ENCODE assay signal across 8 cellular contexts in the genomic region with DNA sequence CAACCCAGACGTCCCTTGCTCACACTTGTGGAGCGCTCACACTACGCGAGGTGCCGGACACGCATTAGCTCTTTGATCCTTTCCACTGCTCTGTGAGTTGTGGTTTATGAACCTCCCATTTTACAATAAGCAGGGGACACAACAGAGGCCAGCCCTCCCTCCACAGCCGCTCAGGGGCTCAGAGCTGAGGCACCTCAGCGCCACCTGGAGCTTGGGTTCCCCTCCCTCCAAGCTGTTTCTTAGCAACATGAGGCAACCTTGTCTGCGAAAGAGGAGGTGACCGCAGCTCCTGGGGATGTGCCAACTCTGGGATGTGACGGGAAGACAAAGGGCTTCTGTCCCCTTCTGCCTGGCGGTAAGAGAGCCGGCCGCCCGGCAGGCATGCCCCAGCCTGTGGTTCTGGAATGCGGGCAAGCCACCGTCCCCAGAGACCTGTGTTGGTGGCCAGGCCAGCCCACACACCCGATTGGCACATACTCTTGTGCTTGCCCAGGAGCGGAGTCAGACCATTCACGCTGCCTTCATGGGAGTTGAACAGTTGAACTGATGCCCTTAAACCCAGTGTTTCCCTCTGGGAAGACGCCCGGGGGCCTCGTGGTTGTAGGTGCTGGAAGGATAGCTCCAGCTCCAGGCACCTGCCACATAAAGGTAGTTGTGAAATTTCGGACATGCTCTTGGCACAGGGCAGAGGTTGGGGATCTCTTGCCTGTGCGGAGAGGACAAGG. TPM values are rescaled to one million over a fixed set of nuclear protein-coding genes. Genes with fewer than 3 reads are reported as not detected.
DNase-seq lines count a peak whose midpoint lies in the region; ATAC-seq, FAIRE-seq and TF ChIP-seq lines count a peak whose summit lies in the region.

No MANE protein-coding gene starts in this region.

- CTCF ChIA-PET in CD4-positive, alpha-beta memory T cell (lab: Charles Lee; ENCODE audit: partially characterized antibody) = interaction anchor here (0.7 to 8.4 kb wide), 15 partner anchors 9 to 90 kb away, joined by 3 to 92 read pairs (median 6); partner anchors contain the start of gene RBM38
- CTCF ChIA-PET in K562 (lab: Yijun Ruan, JAX; ENCODE audit: low intra/inter-chr PET ratio) = no interaction called here

- no peaks in the 10 kb centered on the region for H3K27me3 ChIP-seq in CD4-positive, alpha-beta memory T cell (ENCODE audit: insufficient read depth, low read length)
- H3K27me3 ChIP-seq in OCI-LY3 (ENCODE audit: low read depth, low read length) (peaks cover 21% of the 10 kb centered on the region), K562 (ENCODE audit: control insufficient read depth in 2 of 2, insufficient read depth in 2 of 2, low read length in 2 of 2) (no peaks in the 10 kb centered on the region), layer of hippocampus (ENCODE audit: control insufficient read depth, insufficient read depth, low read length) (no peaks in the 10 kb centered on the region), upper lobe of left lung (no peaks in the 10 kb centered on the region)

- POLR2A ChIA-PET in CD4-positive, alpha-beta memory T cell (lab: Charles Lee; ENCODE audit: partially characterized antibody) = interaction anchor here (0.7 to 7.0 kb wide), 6 partner anchors 28 to 52 kb away, joined by 3 to 117 read pairs (median 4); partner anchors contain the start of gene RBM38
- POLR2A ChIA-PET in K562 (lab: Yijun Ruan, JAX) = interaction anchor here (0.5 to 1.1 kb wide), 4 partner anchors 13 to 124 kb away, joined by 3 to 6 read pairs (median 3); partner anchors contain the start of gene RBM38

- H3K36me3 ChIP-seq in CD4-positive, alpha-beta memory T cell (ENCODE audit: insufficient read depth, low read length) = no peaks in the 10 kb centered on the region
- H3K36me3 ChIP-seq in OCI-LY3 (replicated peaks; ENCODE audit: low read depth, low read length) = no peaks in the 10 kb centered on the region
- H3K36me3 ChIP-seq in K562 (ENCODE audit: control insufficient read depth, insufficient read depth, low read length) = no peaks in the 10 kb centered on the region
- no peaks in the 10 kb centered on the region for H3K36me3 ChIP-seq in upper lobe of left lung

- no peak for TF ChIP-seq EP300 in K562 (IDR thresholded peaks at IDR 0.05; ENCODE audit: low read length)
- no peak for TF ChIP-seq EP300 in upper lobe of left lung (IDR thresholded peaks at IDR 0.05)

- in situ Hi-C loops in K562 (cut with MboI) = no loop called here

- H3K27ac ChIP-seq in CD4-positive, alpha-beta memory T cell (ENCODE audit: low read depth, low read length) = no peak overlapping the region
- no peak overlapping the region for H3K27ac ChIP-seq in OCI-LY3 (ENCODE audit: low read length)
- H3K27ac ChIP-seq in K562 (ENCODE audit: extremely low read depth, low read depth, low read length) = no peak overlapping the region
- peak overlapping the region; percentile 22 for H3K27ac ChIP-seq in layer of hippocampus (ENCODE audit: low read depth, low read length)
- peak overlapping the region; percentile 26 to 80 (median 67) for H3K27ac ChIP-seq in upper lobe of left lung

- intact Hi-C loops in CD4-positive, alpha-beta memory T cell (cut with micrococcal nuclease) = loop anchor here (1.0 kb wide), 1 partner anchor 53 kb away; no protein-coding TSS in a partner anchor
- intact Hi-C loops in K562 (cut with micrococcal nuclease) = no loop called here

- no peak overlapping the region for H3K4me3 ChIP-seq in CD4-positive, alpha-beta memory T cell (ENCODE audit: low read length in 2 of 2)
- no peak overlapping the region; the same call in 1 of the 2 replicates for H3K4me3 ChIP-seq in Jurkat, Clone E6-1 (ENCODE audit: low read length)
- H3K4me3 ChIP-seq in OCI-LY3 (ENCODE audit: low read length) (no peak overlapping the region), K562 (no peak overlapping the region), upper lobe of left lung (no peak overlapping the region)

- TF ChIP-seq POLR2A in K562 (conservative IDR thresholded peaks at IDR 0.05) (no peak), upper lobe of left lung (IDR thresholded peaks at IDR 0.05) (no peak)

- FAIRE-seq in K562 (lab: Jason Lieb, UNC) = no peak

- no peaks in the 10 kb centered on the region for H3K9me3 ChIP-seq in CD4-positive, alpha-beta memory T cell (ENCODE audit: control insufficient read depth in 1 of 2, low read length in 2 of 2)
- H3K9me3 ChIP-seq in OCI-LY3 (ENCODE audit: insufficient read depth, low read length) (no peaks in the 10 kb centered on the region), K562 (replicated peaks; ENCODE audit: control insufficient read depth, insufficient read depth, low read depth, low read length) (no peaks in the 10 kb centered on the region), upper lobe of left lung (no peaks in the 10 kb centered on the region)

- peak overlapping the region in 7 of 8 donors; percentile 36 to 83 (median 61) for H3K4me3 Mint-ChIP-seq in CD4-positive, alpha-beta memory T cell

- TF ChIP-seq CTCF in OCI-LY3 (IDR thresholded peaks at IDR 0.05; ENCODE audit: low read depth, low read length) (peak; percentile 31; the same call in 1 of the 2 replicates), K562 (IDR thresholded peaks at IDR 0.05 in 2 of 3, conservative IDR thresholded peaks at IDR 0.05 in 1 of 3; ENCODE audit: insufficient read depth in 2 of 3, low read depth in 1 of 3, low read length in 3 of 3) (peak; percentile 26 to 37 (median 28); a peak in 4 of 6 replicates), upper lobe of left lung (IDR thresholded peaks at IDR 0.05) (no peak)

- BruUV-seq in K562 (replicated peaks; lab: Mats Ljungman, UMichigan) = no TSS peak

- H3K9me3 Mint-ChIP-seq in CD4-positive, alpha-beta memory T cell = no peaks in the 10 kb centered on the region

- H3K4me1 ChIP-seq in CD4-positive, alpha-beta memory T cell (ENCODE audit: insufficient read depth, low read length) = peaks cover 59% of the 10 kb centered on the region
- H3K4me1 ChIP-seq in OCI-LY3 (ENCODE audit: low read length) (peaks cover 24% of the 10 kb centered on the region), K562 (replicated peaks in 1 of 2; ENCODE audit: control insufficient read depth in 2 of 2, insufficient read depth in 2 of 2, low read length in 2 of 2) (peaks cover 42 to 43% of the 10 kb centered on the region in 2 experiments), upper lobe of left lung (peaks cover 30 to 62% (median 52%) of the 10 kb centered on the region in 4 donors)

- H2AFZ ChIP-seq in OCI-LY3 (ENCODE audit: low read depth, low read length) (no peak overlapping the region), K562 (ENCODE audit: low read depth, low read length) (peak overlapping the region; percentile 72)

- no peaks in the 10 kb centered on the region for H3K9me1 ChIP-seq in K562 (ENCODE audit: control insufficient read depth, insufficient read depth, low read length)

- H3K9ac ChIP-seq in OCI-LY3 (ENCODE audit: low read length) (no peak overlapping the region), K562 (ENCODE audit: insufficient read depth in 1 of 2, low read depth in 2 of 2, low read length in 2 of 2) (no peak overlapping the region; a peak in 1 of 4 replicates)

- no peaks in the 10 kb centered on the region for H3K27me3 Mint-ChIP-seq in CD4-positive, alpha-beta memory T cell

- no peaks in the 10 kb centered on the region for H3K36me3 Mint-ChIP-seq in CD4-positive, alpha-beta memory T cell

- peak overlapping the region; percentile 35 to 86 (median 76) for H3K27ac Mint-ChIP-seq in CD4-positive, alpha-beta memory T cell

- H4K20me1 ChIP-seq in OCI-LY3 (ENCODE audit: insufficient read depth, low read length) = no peaks in the 10 kb centered on the region
- no peaks in the 10 kb centered on the region for H4K20me1 ChIP-seq in K562 (replicated peaks; ENCODE audit: control insufficient read depth, insufficient read depth, low read length)

- WGBS in K562 (ENCODE audit: insufficient coverage, low coverage, missing lambda C conversion rate) = 48% methylated on average over 22 of the region's 25 CpGs
- WGBS in upper lobe of left lung, 2 donors = 39 to 40% methylated on average over 9 to 25 of the region's 25 CpGs

- H3K4me2 ChIP-seq in OCI-LY3 (ENCODE audit: low read length) (no peak overlapping the region), K562 (ENCODE audit: insufficient read depth, low read length) (peak overlapping the region; percentile 16; the same call in 1 of the 2 replicates)

- peak in 1 of 2 experiments; percentile 48; a peak in 2 of 4 replicates for TF ChIP-seq RAD21 in K562 (CRISPR knock-in tag; conservative IDR thresholded peaks at IDR 0.05 in 1 of 2, IDR thresholded peaks at IDR 0.05 in 1 of 2)

- peaks cover 34 to 68% (median 60%) of the 10 kb centered on the region in 4 donors for H3K4me1 Mint-ChIP-seq in CD4-positive, alpha-beta memory T cell

- peak in 4 of 5 donors; percentile 29 to 39 (median 32) for DNase-seq in CD4-positive, alpha-beta memory T cell
- peak; percentile 72 for DNase-seq in Jurkat, Clone E6-1 (ENCODE audit: low read depth, low spot score)
- peak; percentile 48 to 73 (median 60) for DNase-seq in K562 (ENCODE audit: extremely low read depth in 1 of 4, low spot score in 3 of 4)
- DNase-seq in upper lobe of left lung = peak; percentile 86

- ATAC-seq in K562 (peak; percentile 68), upper lobe of left lung (ENCODE audit: low FRiP score in 2 of 2) (peak; percentile 15 to 67), GM19452 (IDR thresholded peaks at IDR 0.05; ENCODE audit: unreplicated experiment) (no peak), HG03378 (IDR thresholded peaks at IDR 0.05; ENCODE audit: unreplicated experiment) (no peak)

- H3K79me2 ChIP-seq in OCI-LY3 (ENCODE audit: low read length) = no peaks in the 10 kb centered on the region
- H3K79me2 ChIP-seq in K562 (ENCODE audit: control insufficient read depth, insufficient read depth, low read length) = no peaks in the 10 kb centered on the region

RNA-seq across cellular contexts. Expression of gene RBM38, which starts 44.5 kb away (rescaled TPM):
- total RNA-seq in CD4-positive, alpha-beta memory T cell = 10 to 100 TPM; 76.0 to 79.6 TPM
- 10 to 100 TPM; 33.1 to 97.8 TPM for polyA plus RNA-seq in CD4-positive, alpha-beta memory T cell
- polyA plus RNA-seq in Jurkat, Clone E6-1 (2012; ENCODE audit: insufficient read depth, insufficient read length) = 66.7 TPM
- total RNA-seq in K562 (2011; cell fraction: chromatin; rRNA removed; ENCODE audit: low replicate concordance) = 13.6 and 33.0 TPM in 2 replicates
- 29.3 and 29.4 TPM in 2 replicates for total RNA-seq in K562 (2011; cell fraction: nucleolus; rRNA removed)
- 21.9 and 24.7 TPM in 2 replicates for total RNA-seq in K562 (2011; cell fraction: nucleoplasm; rRNA removed)
- 63.6 and 74.0 TPM in 2 replicates for total RNA-seq in K562 (2014; rRNA removed)
- 10.9 and 12.3 TPM in 2 replicates for total RNA-seq in K562 (2014; rRNA removed; fragmentation: Illumina TruSeq; extraction: Trizol)
- 33.9 and 36.1 TPM in 2 replicates for total RNA-seq in K562 (2015; rRNA removed; fragmentation: Illumina TruSeq; extraction: Trizol)
- 82.4 and 83.4 TPM in 2 replicates for total RNA-seq in K562 (2021)
- polyA plus RNA-seq in K562 (2011; rRNA removed) = 31.9 and 33.2 TPM in 2 replicates
- polyA plus RNA-seq in K562 (2011; cell fraction: cytosol; rRNA removed) = 44.2 and 145 TPM in 2 replicates
- 29.1 and 66.0 TPM in 2 replicates for polyA plus RNA-seq in K562 (2011; cell fraction: nucleus; rRNA removed)
- polyA plus RNA-seq in K562 (2012) = 54.8 and 56.8 TPM in 2 replicates
- 22.5 and 55.0 TPM in 2 replicates for polyA plus RNA-seq in K562 (2014; fragmentation: Illumina TruSeq; extraction: Trizol)
- under 1 TPM; 0.28 to 0.39 TPM for polyA plus RNA-seq in K562 (2014; fragmentation: Nextera tagmentation; extraction: Ambion mirVana)
- 79.6 and 84.1 TPM in 2 replicates for polyA plus RNA-seq in K562 (2014; rRNA removed)
- polyA minus RNA-seq in K562 (2011; rRNA and poly(A)+ RNA removed) = 7.0 and 14.2 TPM in 2 replicates
- polyA minus RNA-seq in K562 (2011; cell fraction: cytosol; rRNA and poly(A)+ RNA removed) = 35.7 and 38.9 TPM in 2 replicates
- polyA minus RNA-seq in K562 (2011; cell fraction: nucleus; rRNA and poly(A)+ RNA removed) = 8.0 and 10.9 TPM in 2 replicates
- total RNA-seq in upper lobe of left lung = 10 to 100 TPM; 14.7 to 27.5 (median 22.3) TPM

Comparison
In these comparisons a context has a peak if more than half of its experiments do, and no peak if none do; other contexts are left out.
1. DNase-seq: peak in every context shown above with its lines; median percentile 86 in upper lobe of left lung; 72 in Jurkat, Clone E6-1; 60 in K562; 32 in CD4-positive, alpha-beta memory T cell.
2. H3K27ac ChIP-seq: peak in layer of hippocampus (single experiment) and upper lobe of left lung (4 of 4); none in CD4-positive, alpha-beta memory T cell (single experiment), OCI-LY3 (single experiment) and K562 (single experiment).
3. CTCF ChIP-seq: peak in OCI-LY3 (single experiment) and K562 (3 of 3); none in upper lobe of left lung (0 of 6).
4. ATAC-seq: peak in K562 (single experiment) and upper lobe of left lung (2 of 2); none in GM19452 (single experiment) and HG03378 (single experiment).